In the genomic region with DNA sequence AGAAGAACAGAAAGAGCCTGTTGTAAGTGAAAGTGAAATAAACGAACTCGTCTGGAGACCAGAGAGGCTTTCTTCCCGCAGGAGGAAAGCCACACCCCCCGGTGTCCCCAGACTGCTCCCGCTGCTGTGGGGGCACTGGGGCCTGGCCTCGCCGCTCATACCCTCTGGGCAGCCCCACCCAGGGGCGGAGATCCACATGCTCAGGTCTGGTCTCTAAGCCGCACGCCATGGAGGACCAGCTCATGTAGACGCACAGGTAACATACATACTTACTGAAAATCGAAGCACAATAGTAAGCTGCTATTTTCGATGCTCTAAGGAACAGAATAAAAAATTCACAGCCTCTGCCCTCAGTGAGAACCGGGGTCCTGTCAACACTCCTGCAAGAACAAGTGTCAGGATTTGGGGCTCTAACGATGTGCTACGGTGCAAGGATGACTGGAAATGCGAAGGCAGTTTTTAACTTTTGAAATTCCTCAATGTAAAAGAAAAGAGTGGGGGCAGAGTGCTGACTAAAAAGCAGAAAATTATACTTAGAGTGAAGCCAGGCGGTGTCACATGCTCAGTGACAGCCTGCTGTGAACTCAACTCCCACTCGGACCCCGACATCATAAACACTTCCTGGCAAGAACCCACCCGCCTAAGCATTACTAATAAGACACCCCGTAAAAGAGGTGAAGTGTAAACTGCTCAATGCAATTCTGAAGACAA, we compare ENCODE assay signal across 9 cellular contexts.
DNase-seq lines count a peak whose midpoint lies in the region; ATAC-seq and TF ChIP-seq lines count a peak whose summit lies in the region.
"Had no signal": no experiment of that assay in that cellular context is flagged by ENCODE, and none has a peak within 500 bp of the region (broad histone marks: within the 10 kb centered on the region; RNA-seq: fewer than 3 reads in every experiment).

No MANE protein-coding gene starts in this region.

- intact Hi-C loops in activated CD4-positive, alpha-beta T cell treated with anti-CD3 and anti-CD28 coated beads for 36 hours (cut with DNase I, micrococcal nuclease) = loop anchor here in 1 of 2 experiments (1.0 kb wide), 1 partner anchor 8 kb away; no protein-coding TSS in a partner anchor
- intact Hi-C loops in body of pancreas (cut with DNase I) = no loop called here

- H3K4me1 ChIP-seq in body of pancreas = no peaks in the 10 kb centered on the region

- peaks cover 90% of the 10 kb centered on the region for H3K4me1 Mint-ChIP-seq in activated CD4-positive, alpha-beta T cell treated with anti-CD3 and anti-CD28 coated beads for 36 hours
- no peaks in the 10 kb centered on the region for H3K4me1 Mint-ChIP-seq in endothelial cell (ENCODE audit: unreplicated experiment)

- H3K4me3 Mint-ChIP-seq in activated CD4-positive, alpha-beta T cell treated with anti-CD3 and anti-CD28 coated beads for 36 hours = peak overlapping the region; percentile 80
- no peak overlapping the region for H3K4me3 Mint-ChIP-seq in endothelial cell (ENCODE audit: unreplicated experiment)

- H3K36me3 Mint-ChIP-seq in activated CD4-positive, alpha-beta T cell treated with anti-CD3 and anti-CD28 coated beads for 36 hours (ENCODE audit: low read depth) = peaks cover 34% of the 10 kb centered on the region
- H3K36me3 Mint-ChIP-seq in endothelial cell (ENCODE audit: low read depth, unreplicated experiment) = no peaks in the 10 kb centered on the region

- H3K36me3 ChIP-seq in body of pancreas (replicated peaks in 1 of 2; ENCODE audit: insufficient read depth in 1 of 2, low read depth in 2 of 2) = no peaks in the 10 kb centered on the region

- no peak overlapping the region for H3K27ac ChIP-seq in body of pancreas

- H3K9me3 Mint-ChIP-seq in activated CD4-positive, alpha-beta T cell treated with anti-CD3 and anti-CD28 coated beads for 36 hours (ENCODE audit: low read depth) = no peaks in the 10 kb centered on the region
- H3K9me3 Mint-ChIP-seq in endothelial cell (ENCODE audit: unreplicated experiment) = no peaks in the 10 kb centered on the region

- H3K27ac Mint-ChIP-seq in activated CD4-positive, alpha-beta T cell treated with anti-CD3 and anti-CD28 coated beads for 36 hours = peak overlapping the region; percentile 97
- H3K27ac Mint-ChIP-seq in endothelial cell (ENCODE audit: unreplicated experiment) = no peak overlapping the region

- no peaks in the 10 kb centered on the region for H3K9me3 ChIP-seq in body of pancreas

- CTCF ChIA-PET in activated CD4-positive, alpha-beta T cell treated with anti-CD3 and anti-CD28 coated beads for 36 hours (lab: Charles Lee) = interaction anchor here (0.6 to 2.7 kb wide), 9 partner anchors 9 to 277 kb away, joined by 3 to 11 read pairs (median 4); no protein-coding TSS in a partner anchor

- DNase-seq in activated CD4-positive, alpha-beta T cell treated with anti-CD3 and anti-CD28 coated beads for 36 hours = peak; percentile 86
- DNase-seq in germinal center (ENCODE audit: low spot score) (peak; percentile 47), body of pancreas (no peak), NCI-H1436 (lab: John Stamatoyannopoulos, UW) (no peak), endothelial cell (ENCODE audit: low spot score) (no peak), amniotic stem cell (lab: John Stamatoyannopoulos, UW) (no peak)
- peak; percentile 78 for DNase-seq in stimulated activated naive CD4-positive, alpha-beta T cell treated with Interleukin-2 at 50 U/mL for 16 hours (lab: John Stamatoyannopoulos, UW)
- DNase-seq: glutamatergic neuron had no signal

- ATAC-seq in HG02973 (IDR thresholded peaks at IDR 0.05; ENCODE audit: unreplicated experiment) (peak; percentile 33), body of pancreas (no peak)
- ATAC-seq in activated CD4-positive, alpha-beta T cell treated with anti-CD3 and anti-CD28 coated beads for 36 hours = peak; percentile 53

- H3K4me3 ChIP-seq in body of pancreas = no peak overlapping the region

- POLR2A ChIA-PET in activated CD4-positive, alpha-beta T cell treated with anti-CD3 and anti-CD28 coated beads for 36 hours (lab: Charles Lee) = interaction anchor here (0.6 to 2.8 kb wide), 15 partner anchors 9 to 111 kb away, joined by 3 to 17 read pairs (median 6); partner anchors contain the start of gene IRF4

- no peak for TF ChIP-seq POLR2A in body of pancreas (IDR thresholded peaks at IDR 0.05)

- H3K27me3 Mint-ChIP-seq in activated CD4-positive, alpha-beta T cell treated with anti-CD3 and anti-CD28 coated beads for 36 hours = no peaks in the 10 kb centered on the region
- H3K27me3 Mint-ChIP-seq in endothelial cell (ENCODE audit: unreplicated experiment) = no peaks in the 10 kb centered on the region

- H3K27me3 ChIP-seq in body of pancreas = no peaks in the 10 kb centered on the region

- TF ChIP-seq CTCF in body of pancreas (IDR thresholded peaks at IDR 0.05) (no peak), endothelial cell (IDR thresholded peaks at IDR 0.05; ENCODE audit: unreplicated experiment) (no peak)

- WGBS in body of pancreas, 2 donors = 85 to 89% methylated on average over 22 of the region's 22 CpGs

Comparison
In these comparisons a context has a peak if more than half of its experiments do, and no peak if none do; other contexts are left out.
1. DNase-seq: peak in activated CD4-positive, alpha-beta T cell treated with anti-CD3 and anti-CD28 coated beads for 36 hours (single experiment), germinal center (single experiment) and stimulated activated naive CD4-positive, alpha-beta T cell treated with Interleukin-2 at 50 U/mL for 16 hours (single experiment); none in body of pancreas (0 of 4), NCI-H1436 (single experiment), endothelial cell (single experiment) and amniotic stem cell (single experiment).